ENCODE assay signal across 20 cellular contexts in the genomic region with DNA sequence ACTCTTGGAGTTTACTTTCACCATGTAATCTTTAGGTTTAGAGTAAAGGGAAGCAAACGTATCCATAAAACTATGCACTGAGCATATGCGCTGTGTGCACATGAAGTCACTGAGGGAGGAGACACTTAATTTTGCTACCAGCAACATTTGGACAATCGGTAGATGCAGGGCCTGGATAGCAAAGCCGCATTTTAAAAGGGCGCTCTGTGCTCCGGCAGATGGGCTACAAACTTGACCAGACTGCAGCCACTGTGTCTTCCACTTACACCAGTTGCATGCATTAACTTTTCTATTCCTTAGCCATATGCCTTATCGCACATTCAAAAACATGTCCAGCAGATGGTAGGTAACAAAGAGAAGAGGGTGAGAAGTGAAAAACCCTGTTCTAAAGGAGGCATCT. TPM values are rescaled to one million over a fixed set of nuclear protein-coding genes. Genes with fewer than 3 reads are reported as not detected.
DNase-seq lines count a peak whose midpoint lies in the region; ATAC-seq, FAIRE-seq and TF ChIP-seq lines count a peak whose summit lies in the region.
"Had no signal": no experiment of that assay in that cellular context is flagged by ENCODE, and none has a peak within 500 bp of the region (broad histone marks: within the 10 kb centered on the region; RNA-seq: fewer than 3 reads in every experiment).

No MANE protein-coding gene starts in this region.

- H3K27me3 ChIP-seq in HepG2 (ENCODE audit: control insufficient read depth in 1 of 2, insufficient read depth in 2 of 2, low read length in 2 of 2) (no peaks in the 10 kb centered on the region), right lobe of liver (no peaks in the 10 kb centered on the region), right cardiac atrium (ENCODE audit: control insufficient read depth, insufficient read depth) (no peaks in the 10 kb centered on the region)
- H3K27me3 ChIP-seq: BLaER1 had no signal

- CTCF ChIA-PET in HepG2 (lab: Yijun Ruan, JAX; ENCODE audit: low intra/inter-chr PET ratio, low total read pairs), result no interaction called here

- POLR2A ChIA-PET in HepG2 (lab: Yijun Ruan, JAX), result no interaction called here

- WGBS in HepG2 (ENCODE audit: low lambda C conversion rate), result 93% methylated on average over 7 of the region's 7 CpGs
- WGBS in right lobe of liver (ENCODE audit: insufficient coverage, low coverage, low lambda C conversion rate, missing lambda C conversion rate), result 95% methylated on average over 7 of the region's 7 CpGs
- WGBS in right cardiac atrium, result 95% methylated on average over 7 of the region's 7 CpGs

- no peak overlapping the region for H2AFZ ChIP-seq in HepG2 (ENCODE audit: low read length)

- H3K9me3 Mint-ChIP-seq in glutamatergic neuron (ENCODE audit: unreplicated experiment) (peaks cover 18% of the 10 kb centered on the region), progenitor cell of endocrine pancreas (ENCODE audit: low read depth) (no peaks in the 10 kb centered on the region)
- H3K9me3 Mint-ChIP-seq: HFFc6 had no signal

- no peak for TF ChIP-seq RAD21 in HepG2 (CRISPR knock-in tag; IDR thresholded peaks at IDR 0.05)

- H3K4me3 ChIP-seq in HepG2 (replicated peaks in 1 of 3; ENCODE audit: insufficient read depth in 1 of 3, low read depth in 2 of 3, low read length in 3 of 3) (no peak overlapping the region), right lobe of liver (no peak overlapping the region), right cardiac atrium (ENCODE audit: low read length) (no peak overlapping the region)
- H3K4me3 ChIP-seq: BLaER1, GM12878 had no signal

- no peaks in the 10 kb centered on the region for H3K36me3 Mint-ChIP-seq in glutamatergic neuron (ENCODE audit: unreplicated experiment)
- H3K36me3 Mint-ChIP-seq in progenitor cell of endocrine pancreas (ENCODE audit: insufficient read depth), result peaks cover 5% of the 10 kb centered on the region
- H3K36me3 Mint-ChIP-seq: CD14-positive monocyte; CD4-positive, alpha-beta memory T cell had no signal

- H3K27me3 Mint-ChIP-seq in glutamatergic neuron (ENCODE audit: unreplicated experiment), result peaks cover 7% of the 10 kb centered on the region
- H3K27me3 Mint-ChIP-seq in progenitor cell of endocrine pancreas, result no peaks in the 10 kb centered on the region

- peak overlapping the region; percentile 72 for H3K4me3 Mint-ChIP-seq in glutamatergic neuron (ENCODE audit: unreplicated experiment)
- no peak overlapping the region for H3K4me3 Mint-ChIP-seq in progenitor cell of endocrine pancreas (ENCODE audit: low read depth)
- H3K4me3 Mint-ChIP-seq: CD14-positive monocyte; CD4-positive, alpha-beta memory T cell; HFFc6 had no signal

- peaks cover 86% of the 10 kb centered on the region for H3K79me2 ChIP-seq in HepG2 (ENCODE audit: insufficient read depth, low read length)

- H3K9ac ChIP-seq in HepG2 (ENCODE audit: insufficient read depth, low read depth, low read length), result no peak overlapping the region
- H3K9ac ChIP-seq: BLaER1 had no signal

- in situ Hi-C loops in HepG2 (cut with HindIII; ENCODE audit: extremely low pct_ligation_motif_present, low pct_unique_long_range_greater_than_20kb), result no loop called here

- H3K4me1 ChIP-seq in HepG2 (ENCODE audit: insufficient read depth, low read length) (peaks cover 64% of the 10 kb centered on the region), right lobe of liver (peaks cover 0 to 19% (median 3%) of the 10 kb centered on the region in 4 donors), right cardiac atrium (ENCODE audit: control insufficient read depth, insufficient read depth, low read length) (peaks cover 2% of the 10 kb centered on the region)

- FAIRE-seq in HepG2 (lab: Jason Lieb, UNC), result no peak
- FAIRE-seq: GM12878, HTR-8/SVneo had no signal

- H3K4me1 Mint-ChIP-seq in glutamatergic neuron (ENCODE audit: low read depth, unreplicated experiment) (peaks cover 54% of the 10 kb centered on the region), progenitor cell of endocrine pancreas (ENCODE audit: low read depth) (peaks cover 33% of the 10 kb centered on the region)
- H3K4me1 Mint-ChIP-seq: CD14-positive monocyte had no signal

- ATAC-seq in HepG2, result no peak
- ATAC-seq in right lobe of liver, result no peak
- no peak for ATAC-seq in right cardiac atrium
- no peak for ATAC-seq in HG02840 (IDR thresholded peaks at IDR 0.05; ENCODE audit: low FRiP score, unreplicated experiment)
- ATAC-seq: GM12878, HCT116 had no signal

- H3K36me3 ChIP-seq in HepG2 (replicated peaks in 1 of 2; ENCODE audit: control insufficient read depth in 1 of 2, insufficient read depth in 2 of 2, low read length in 2 of 2) (no peaks in the 10 kb centered on the region), right lobe of liver (no peaks in the 10 kb centered on the region)

- TF ChIP-seq EP300 in HepG2 (IDR thresholded peaks at IDR 0.05; ENCODE audit: low read depth in 2 of 2, low read length in 2 of 2) (no peak), HepG2 (CRISPR knock-in tag; IDR thresholded peaks at IDR 0.05; ENCODE audit: borderline replicate concordance) (no peak)

- BruUV-seq in HepG2 (replicated peaks; lab: Mats Ljungman, UMichigan), result no TSS peak

- H4K20me1 ChIP-seq in HepG2 (ENCODE audit: insufficient read depth, low read length), result no peaks in the 10 kb centered on the region

- H3K27ac Mint-ChIP-seq in glutamatergic neuron (ENCODE audit: unreplicated experiment) (peak overlapping the region; percentile 92), progenitor cell of endocrine pancreas (peak overlapping the region; percentile 49)
- H3K27ac Mint-ChIP-seq: CD14-positive monocyte; CD4-positive, alpha-beta memory T cell; HFFc6 had no signal

- H3K9me3 ChIP-seq in HepG2 (ENCODE audit: low read length), result no peaks in the 10 kb centered on the region
- H3K9me3 ChIP-seq in right lobe of liver, result no peaks in the 10 kb centered on the region
- H3K9me3 ChIP-seq in right cardiac atrium (ENCODE audit: control insufficient read depth, low read length), result no peaks in the 10 kb centered on the region
- H3K9me3 ChIP-seq: BLaER1 had no signal

- TF ChIP-seq CTCF in HepG2 (CRISPR knock-in tag; IDR thresholded peaks at IDR 0.05), result no peak
- TF ChIP-seq CTCF in right lobe of liver (IDR thresholded peaks at IDR 0.05), result no peak
- no peak for TF ChIP-seq CTCF in glutamatergic neuron (IDR thresholded peaks at IDR 0.05; ENCODE audit: partially characterized antibody, unreplicated experiment)
- no peak for TF ChIP-seq CTCF in progenitor cell of endocrine pancreas (IDR thresholded peaks at IDR 0.05; ENCODE audit: unreplicated experiment)

- intact Hi-C loops in HepG2 (cut with micrococcal nuclease; ENCODE audit: unreplicated experiment), result no loop called here
- intact Hi-C loops in right lobe of liver (cut with DNase I), result no loop called here
- intact Hi-C loops in right cardiac atrium (cut with DNase I), result no loop called here

- no peak overlapping the region for H3K4me2 ChIP-seq in HepG2 (ENCODE audit: low read depth, low read length)
- H3K4me2 ChIP-seq: BLaER1 had no signal

- DNase-seq in HepG2 (ENCODE audit: low spot score), result no peak
- no peak for DNase-seq in right lobe of liver
- DNase-seq in glutamatergic neuron, result peak; percentile 52
- no peak for DNase-seq in progenitor cell of endocrine pancreas (ENCODE audit: low spot score, unreplicated experiment)
- no peak for DNase-seq in right cardiac atrium
- no peak for DNase-seq in NCI-H128 (lab: John Stamatoyannopoulos, UW; ENCODE audit: unreplicated experiment)
- DNase-seq: 8988T; CD4-positive, alpha-beta memory T cell; DMS53; DND-41; EL; GOT3; H7; HFFc6 had no signal

- TF ChIP-seq POLR2A in HepG2 (IDR thresholded peaks at IDR 0.05; ENCODE audit: insufficient read depth in 1 of 2, low read depth in 2 of 2, low read length in 2 of 2), result no peak
- no peak for TF ChIP-seq POLR2A in right lobe of liver (IDR thresholded peaks at IDR 0.05)

- peak overlapping the region; percentile 54 for H3K27ac ChIP-seq in HepG2 (ENCODE audit: extremely low read length, insufficient read depth, low read length)
- no peak overlapping the region for H3K27ac ChIP-seq in right lobe of liver
- no peak overlapping the region for H3K27ac ChIP-seq in right cardiac atrium (ENCODE audit: low read length)
- H3K27ac ChIP-seq: BLaER1 had no signal

TF ChIP-seq in HepG2, 621 proteins besides CTCF, POLR2A, EP300 and RAD21 (continues in another document):
- peak; percentile 71 for TF ChIP-seq ZBTB38 (CRISPR knock-in tag; IDR thresholded peaks at IDR 0.05)
- TF ChIP-seq ZNF550 (CRISPR knock-in tag; IDR thresholded peaks at IDR 0.05; ENCODE audit: borderline replicate concordance), result no peak
- TF ChIP-seq ETV6 (CRISPR knock-in tag; conservative IDR thresholded peaks at IDR 0.05), result no peak
- TF ChIP-seq ZBTB20 (CRISPR knock-in tag; IDR thresholded peaks at IDR 0.05; ENCODE audit: borderline replicate concordance, low read depth), result no peak

RNA-seq across cellular contexts. Expression of gene FAM171A1, which starts 18.3 kb away (rescaled TPM):
- total RNA-seq in HepG2 (2016; rRNA removed; fragmentation: Illumina TruSeq; extraction: Trizol) (17.8 and 21.5 TPM in 2 replicates), right lobe of liver (10 to 100 TPM in 4 of 6 experiments, 1 to 10 TPM in 2; 6.1 to 12.1 (median 10.3) TPM), glutamatergic neuron (ENCODE audit: unreplicated experiment) (186 TPM), progenitor cell of endocrine pancreas (75.6 and 86.1 TPM in 2 replicates), right cardiac atrium (10 to 100 TPM; 13.1 to 15.0 (median 13.8) TPM)
- 4.7 and 5.7 TPM in 2 replicates for total RNA-seq in HepG2 (2016; cell fraction: cytosol; rRNA removed; fragmentation: Illumina TruSeq; extraction: Trizol; ENCODE audit: low read depth)
- total RNA-seq in HepG2 (2016; cell fraction: insoluble cytoplasmic fraction; rRNA removed; fragmentation: Illumina TruSeq; extraction: Trizol), result 14.6 and 21.5 TPM in 2 replicates
- total RNA-seq in HepG2 (2016; cell fraction: membrane; rRNA removed; fragmentation: Illumina TruSeq; extraction: Trizol), result 20.8 and 23.5 TPM in 2 replicates
- total RNA-seq in HepG2 (2016; cell fraction: nucleus; rRNA removed; fragmentation: Illumina TruSeq; extraction: Trizol), result 19.2 and 22.3 TPM in 2 replicates
- polyA plus RNA-seq in HepG2 (2011; rRNA removed) (34.7 and 37.7 TPM in 2 replicates), right cardiac atrium (9.3 TPM)
- polyA plus RNA-seq in HepG2 (2011; cell fraction: cytosol; rRNA removed), result 36.5 and 41.2 TPM in 2 replicates
- 23.9 and 26.3 TPM in 2 replicates for polyA plus RNA-seq in HepG2 (2011; cell fraction: nucleus; rRNA removed)
- polyA plus RNA-seq in HepG2 (2012), result 30.7 and 50.8 TPM in 2 replicates
- polyA plus RNA-seq in HepG2 (2016; cell fraction: cytosol; fragmentation: Illumina TruSeq; extraction: Trizol; ENCODE audit: low read depth), result 4.7 and 5.3 TPM in 2 replicates
- polyA plus RNA-seq in HepG2 (2016; cell fraction: insoluble cytoplasmic fraction; fragmentation: Illumina TruSeq; extraction: Trizol; ENCODE audit: low read depth), result 18.9 and 24.9 TPM in 2 replicates
- 18.3 and 20.8 TPM in 2 replicates for polyA plus RNA-seq in HepG2 (2016; cell fraction: membrane; fragmentation: Illumina TruSeq; extraction: Trizol; ENCODE audit: low read depth)
- 34.1 and 37.6 TPM in 2 replicates for polyA plus RNA-seq in HepG2 (2016; cell fraction: nucleus; fragmentation: Illumina TruSeq; extraction: Trizol; ENCODE audit: insufficient read depth, low read depth)
- polyA minus RNA-seq in HepG2 (2011; rRNA and poly(A)+ RNA removed; ENCODE audit: low replicate concordance), result 0.02 and 41.8 TPM in 2 replicates
- polyA minus RNA-seq in HepG2 (2011; cell fraction: cytosol; rRNA and poly(A)+ RNA removed), result 19.1 and 21.5 TPM in 2 replicates
- 13.6 and 15.7 TPM in 2 replicates for polyA minus RNA-seq in HepG2 (2011; cell fraction: nucleus; rRNA and poly(A)+ RNA removed)
- polyA plus RNA-seq: CD14-positive monocyte had no signal
